8 cellular contexts compared by ENCODE assay signal in genomic region chr5:57889558-57889957, GRCh38.
A peak's percentile ranks its signal among the peaks of the same experiment; 100 is the strongest.
DNase-seq lines count a peak whose midpoint lies in the region; ATAC-seq, FAIRE-seq and TF ChIP-seq lines count a peak whose summit lies in the region.

No MANE protein-coding gene starts in this region.

- no peak overlapping the region for H3K27ac ChIP-seq in pancreas

- intact Hi-C loops in pancreas (cut with DNase I) = loop anchor here in 1 of 3 donors (5.0 kb wide), 1 partner anchor 573 kb away; the partner anchor contains the start of gene PLK2

- H3K36me3 ChIP-seq in pancreas (no peaks in the 10 kb centered on the region), H7 (replicated peaks; ENCODE audit: control insufficient read depth, insufficient read depth, low read length) (no peaks in the 10 kb centered on the region)

- H3K27me3 ChIP-seq in pancreas = no peaks in the 10 kb centered on the region
- no peaks in the 10 kb centered on the region for H3K27me3 ChIP-seq in H7 (ENCODE audit: control insufficient read depth, insufficient read depth, low read length)

- H3K4me3 ChIP-seq in pancreas = no peak overlapping the region
- no peak overlapping the region for H3K4me3 ChIP-seq in H7 (ENCODE audit: insufficient read depth, low read depth, low read length)

- H3K9me3 ChIP-seq in pancreas = no peaks in the 10 kb centered on the region

- 77 to 80% methylated on average over 5 of the region's 5 CpGs for WGBS in pancreas, 2 donors

- no peaks in the 10 kb centered on the region for H3K4me1 ChIP-seq in pancreas

- FAIRE-seq in pancreas (lab: Jason Lieb, UNC) = no peak

- ATAC-seq in pancreas (peak in 3 of 4 donors; percentile 66 to 85 (median 74)), GM21526 (IDR thresholded peaks at IDR 0.05; ENCODE audit: low FRiP score, unreplicated experiment) (no peak), GM18907 (IDR thresholded peaks at IDR 0.05; ENCODE audit: unreplicated experiment) (no peak), HG03342 (IDR thresholded peaks at IDR 0.05; ENCODE audit: unreplicated experiment) (no peak)

- TF ChIP-seq CTCF in pancreas (IDR thresholded peaks at IDR 0.05) = no peak

- peak; percentile 70 for DNase-seq in GM03348 (ENCODE audit: low spot score)
- peak; percentile 91 for DNase-seq in RPMI7951 (ENCODE audit: low read depth)
- peak; percentile 58 for DNase-seq in fibroblast of gingiva (ENCODE audit: low read depth)
- no peak for DNase-seq in pancreas
- no peak for DNase-seq in H7

Comparison
In these comparisons a context has a peak if more than half of its experiments do, and no peak if none do; other contexts are left out.
1. DNase-seq: peak in GM03348 (single experiment), RPMI7951 (single experiment) and fibroblast of gingiva (single experiment); none in pancreas (0 of 6) and H7 (single experiment).
2. ATAC-seq: peak in pancreas (3 of 4); none in GM21526 (single experiment), GM18907 (single experiment) and HG03342 (single experiment).